Comparison of ENCODE assay signal across 11 cellular contexts in the genomic region with DNA sequence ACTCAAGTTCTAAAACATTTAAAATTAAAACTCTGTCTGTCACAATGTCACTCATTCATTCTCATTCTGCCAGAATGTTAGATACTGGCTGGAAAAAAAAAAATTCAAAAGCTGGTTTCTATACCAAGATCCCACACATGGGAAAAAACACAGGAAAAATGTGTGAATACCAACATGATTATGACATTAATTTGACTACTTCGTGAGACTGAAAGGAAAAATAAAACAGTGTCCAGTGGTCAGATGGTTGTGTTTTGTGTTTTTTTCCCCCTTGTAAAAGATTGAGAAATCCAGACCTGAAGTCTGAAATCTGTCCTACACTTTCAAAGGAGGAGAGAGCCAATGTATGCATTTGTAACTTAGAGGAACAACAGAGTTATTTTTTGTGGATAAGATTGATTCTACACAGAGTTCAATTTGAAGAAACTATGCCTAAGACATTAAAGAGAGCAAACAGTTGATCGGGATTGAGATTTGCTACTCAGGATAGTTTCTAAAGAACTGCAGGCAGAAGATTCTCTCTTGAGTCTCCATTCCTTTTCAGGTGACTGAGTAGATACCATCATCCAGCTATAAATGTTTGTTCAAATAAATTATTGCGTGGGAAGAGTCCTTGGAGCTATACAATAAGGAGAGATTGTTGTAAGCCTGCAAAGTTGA.
"Had no signal": no experiment of that assay in that cellular context is flagged by ENCODE, and none has a peak within 500 bp of the region (broad histone marks: within the 10 kb centered on the region; RNA-seq: fewer than 3 reads in every experiment).

No MANE protein-coding gene starts in this region.

- DNase-seq: activated CD4-positive, CD25-positive, alpha-beta regulatory T cell; activated T-cell treated with anti-CD3 and anti-CD28 coated beads, Interleukin-2, amount 50 U/mL, for 1 hour; cerebellar nuclear complex; kidney; natural killer cell; occipital lobe; psoas muscle; right lobe of liver; stimulated activated CD4-positive, alpha-beta T cell treated with anti-CD3 and anti-CD28 coated beads, Interleukin-2, amount 100 ng/mL, for 24 hours; stimulated activated naive B cell treated with anti-CD40 and anti-IgM and Interleukin-4, amounts not matched to agents 10 μg/mL and 1 μg/mL and 100 μg/mL, for 72 hours had no signal

- H3K27ac ChIP-seq: hepatocyte, psoas muscle, right lobe of liver had no signal

- H3K79me2 ChIP-seq: hepatocyte had no signal

- H3K36me3 ChIP-seq: right lobe of liver had no signal

- H3K27me3 ChIP-seq: hepatocyte, right lobe of liver had no signal

- H3K4me2 ChIP-seq: hepatocyte had no signal

- H2AFZ ChIP-seq: hepatocyte had no signal

- H3K9me3 ChIP-seq: psoas muscle, right lobe of liver had no signal

- H3K4me3 ChIP-seq: hepatocyte, psoas muscle, right lobe of liver had no signal

- H3K4me1 ChIP-seq: right lobe of liver had no signal
